8 cellular contexts compared by ENCODE assay signal in the genomic region with DNA sequence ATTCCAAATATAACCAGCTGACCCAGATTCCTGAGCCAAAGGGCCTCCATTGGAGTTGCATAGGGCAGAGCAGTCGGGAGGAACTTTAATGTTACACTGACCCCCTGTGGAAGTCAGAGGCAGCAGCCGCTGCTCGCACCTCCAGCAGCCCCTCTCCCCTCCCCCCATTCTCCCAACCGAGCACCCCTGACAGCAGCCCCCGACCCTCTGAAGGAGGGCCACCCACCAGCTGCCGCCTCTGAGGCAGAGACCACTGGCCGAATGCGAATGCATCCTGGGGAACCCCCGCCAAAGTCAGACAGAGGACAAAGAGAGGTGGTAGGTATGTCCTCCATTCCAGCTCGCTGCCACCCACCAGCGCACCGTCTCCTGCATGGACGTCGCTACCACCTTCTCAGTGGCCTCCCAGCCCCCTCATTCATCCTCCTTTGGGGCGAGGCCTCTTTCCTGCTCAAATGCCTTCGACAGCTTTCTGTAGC.
DNase-seq lines count a peak whose midpoint lies in the region; ATAC-seq and TF ChIP-seq lines count a peak whose summit lies in the region.

No MANE protein-coding gene starts in this region.

- H3K4me1 Mint-ChIP-seq in activated CD4-positive, alpha-beta memory T cell treated with anti-CD3 and anti-CD28 coated beads for 36 hours (ENCODE audit: low read depth), result peaks cover 2% of the 10 kb centered on the region
- H3K4me1 Mint-ChIP-seq in activated CD4-positive, alpha-beta memory T cell treated with anti-CD3 and anti-CD28 coated beads, Interleukin-2, amount 10 ng/mL, durations not matched to agents 7 days and 5 days, result peaks cover 4% of the 10 kb centered on the region

- intact Hi-C loops in activated CD4-positive, alpha-beta memory T cell treated with anti-CD3 and anti-CD28 coated beads for 36 hours (cut with micrococcal nuclease), result loop anchor here (5.0 kb wide), 1 partner anchor 382 kb away; no protein-coding TSS in a partner anchor

- CTCF ChIA-PET in activated CD4-positive, alpha-beta memory T cell treated with anti-CD3 and anti-CD28 coated beads for 36 hours (lab: Charles Lee), result no interaction called here
- CTCF ChIA-PET in activated CD4-positive, alpha-beta memory T cell treated with anti-CD3 and anti-CD28 coated beads, Interleukin-2, amount 10 ng/mL, durations not matched to agents 7 days and 5 days (lab: Charles Lee), result interaction anchor here (0.7 to 1.1 kb wide), 2 partner anchors 128 to 405 kb away, joined by 3 read pairs; no protein-coding TSS in a partner anchor

- peak; percentile 64 for TF ChIP-seq CTCF in foreskin fibroblast (IDR thresholded peaks at IDR 0.05; ENCODE audit: low read depth, low read length)

- H3K9me3 Mint-ChIP-seq in activated CD4-positive, alpha-beta memory T cell treated with anti-CD3 and anti-CD28 coated beads for 36 hours, result no peaks in the 10 kb centered on the region
- no peaks in the 10 kb centered on the region for H3K9me3 Mint-ChIP-seq in activated CD4-positive, alpha-beta memory T cell treated with anti-CD3 and anti-CD28 coated beads, Interleukin-2, amount 10 ng/mL, durations not matched to agents 7 days and 5 days

- no peaks in the 10 kb centered on the region for H3K36me3 Mint-ChIP-seq in activated CD4-positive, alpha-beta memory T cell treated with anti-CD3 and anti-CD28 coated beads for 36 hours
- no peaks in the 10 kb centered on the region for H3K36me3 Mint-ChIP-seq in activated CD4-positive, alpha-beta memory T cell treated with anti-CD3 and anti-CD28 coated beads, Interleukin-2, amount 10 ng/mL, durations not matched to agents 7 days and 5 days (ENCODE audit: low read depth)

- no peak overlapping the region for H3K4me3 Mint-ChIP-seq in activated CD4-positive, alpha-beta memory T cell treated with anti-CD3 and anti-CD28 coated beads for 36 hours
- H3K4me3 Mint-ChIP-seq in activated CD4-positive, alpha-beta memory T cell treated with anti-CD3 and anti-CD28 coated beads, Interleukin-2, amount 10 ng/mL, durations not matched to agents 7 days and 5 days, result no peak overlapping the region

- H3K4me3 ChIP-seq in Jurkat, Clone E6-1 (ENCODE audit: low read length), result no peak overlapping the region
- no peak overlapping the region for H3K4me3 ChIP-seq in foreskin fibroblast (ENCODE audit: low read depth in 1 of 2, low read length in 2 of 2)

- peaks cover 3% of the 10 kb centered on the region for H3K27me3 Mint-ChIP-seq in activated CD4-positive, alpha-beta memory T cell treated with anti-CD3 and anti-CD28 coated beads for 36 hours
- no peaks in the 10 kb centered on the region for H3K27me3 Mint-ChIP-seq in activated CD4-positive, alpha-beta memory T cell treated with anti-CD3 and anti-CD28 coated beads, Interleukin-2, amount 10 ng/mL, durations not matched to agents 7 days and 5 days

- H3K27ac Mint-ChIP-seq in activated CD4-positive, alpha-beta memory T cell treated with anti-CD3 and anti-CD28 coated beads for 36 hours, result no peak overlapping the region
- H3K27ac Mint-ChIP-seq in activated CD4-positive, alpha-beta memory T cell treated with anti-CD3 and anti-CD28 coated beads, Interleukin-2, amount 10 ng/mL, durations not matched to agents 7 days and 5 days, result no peak overlapping the region

- POLR2A ChIA-PET in activated CD4-positive, alpha-beta memory T cell treated with anti-CD3 and anti-CD28 coated beads for 36 hours (lab: Charles Lee), result no interaction called here
- POLR2A ChIA-PET in activated CD4-positive, alpha-beta memory T cell treated with anti-CD3 and anti-CD28 coated beads, Interleukin-2, amount 10 ng/mL, durations not matched to agents 7 days and 5 days (lab: Charles Lee), result no interaction called here

- no peak for ATAC-seq in GM21447 (IDR thresholded peaks at IDR 0.05; ENCODE audit: unreplicated experiment)

- DNase-seq in activated CD4-positive, alpha-beta memory T cell treated with anti-CD3 and anti-CD28 coated beads for 36 hours, result peak; percentile 18
- DNase-seq in activated CD4-positive, alpha-beta memory T cell treated with anti-CD3 and anti-CD28 coated beads, Interleukin-2, amount 10 ng/mL, durations not matched to agents 7 days and 5 days, result no peak
- peak; percentile 20 for DNase-seq in Jurkat, Clone E6-1 (ENCODE audit: low read depth, low spot score)
- DNase-seq in SK-N-DZ (ENCODE audit: low spot score), result peak; percentile 40
- peak; percentile 36 to 72 for DNase-seq in foreskin fibroblast
- DNase-seq in pons (ENCODE audit: low spot score), result peak; percentile 30
- DNase-seq in NCI-H226, result no peak

Comparison
In these comparisons a context has a peak if more than half of its experiments do, and no peak if none do; other contexts are left out.
1. DNase-seq: peak in activated CD4-positive, alpha-beta memory T cell treated with anti-CD3 and anti-CD28 coated beads for 36 hours (single experiment), Jurkat, Clone E6-1 (single experiment), SK-N-DZ (single experiment), foreskin fibroblast (2 of 2) and pons (single experiment); none in activated CD4-positive, alpha-beta memory T cell treated with anti-CD3 and anti-CD28 coated beads, Interleukin-2, amount 10 ng/mL, durations not matched to agents 7 days and 5 days (single experiment) and NCI-H226 (single experiment).